In the genomic region with DNA sequence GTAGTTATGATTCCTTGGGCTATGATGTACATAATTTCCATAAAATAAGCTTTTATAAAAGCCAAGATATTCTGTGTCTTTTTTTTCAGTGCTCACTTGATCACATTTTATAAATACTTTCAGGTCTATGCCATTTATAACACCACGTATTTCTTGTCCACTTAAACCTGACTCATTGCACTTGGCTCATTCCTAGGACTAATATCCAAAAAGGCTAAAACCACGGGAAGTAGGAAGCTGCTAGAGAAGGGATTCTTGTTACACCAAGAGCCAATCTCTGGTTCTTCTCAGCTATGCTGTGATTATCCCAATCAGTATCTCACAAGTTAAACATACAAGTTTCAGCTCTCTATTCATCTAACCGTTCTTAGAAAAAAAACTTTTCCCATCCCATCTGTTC, we compare ENCODE assay signal across 18 cellular contexts.
A peak's percentile ranks its signal among the peaks of the same experiment; 100 is the strongest.
DNase-seq lines count a peak whose midpoint lies in the region; ATAC-seq, FAIRE-seq and TF ChIP-seq lines count a peak whose summit lies in the region.
"Had no signal": no experiment of that assay in that cellular context is flagged by ENCODE, and none has a peak within 500 bp of the region (broad histone marks: within the 10 kb centered on the region; RNA-seq: fewer than 3 reads in every experiment).

No MANE protein-coding gene starts in this region.

- no peak overlapping the region for H4K5ac ChIP-seq in H1 (ENCODE audit: insufficient read length, low read depth, low read length)

- no peak for TF ChIP-seq EP300 in H1 (IDR thresholded peaks at IDR 0.05; ENCODE audit: borderline replicate concordance in 1 of 2, low read depth in 2 of 2, low read length in 2 of 2)

- H2BK5ac ChIP-seq in H1 (ENCODE audit: low read depth, low read length): no peak overlapping the region

- H3K9me3 Mint-ChIP-seq in nephron progenitor cell: peaks cover 16% of the 10 kb centered on the region
- no peaks in the 10 kb centered on the region for H3K9me3 Mint-ChIP-seq in CD8-positive, alpha-beta T cell
- H3K9me3 Mint-ChIP-seq: activated CD8-positive, alpha-beta T cell treated with anti-CD3 and anti-CD28 coated beads for 36 hours; dendritic cell treated with granulocyte-macrophage colony-stimulating factor and Interleukin-4, amounts not matched to agents 40 ng/mL and 50 ng/mL, for 4 days had no signal

- TF ChIP-seq POLR2A in H1 (IDR thresholded peaks at IDR 0.05; ENCODE audit: control extremely low read depth in 1 of 2, low read depth in 2 of 2, low read length in 2 of 2): no peak

- no peak overlapping the region for H2BK20ac ChIP-seq in H1 (ENCODE audit: low read length)

- H3K23ac ChIP-seq in H1 (ENCODE audit: insufficient read length): no peak overlapping the region

- intact Hi-C loops in CD8-positive, alpha-beta T cell (cut with DNase I, micrococcal nuclease): no loop called here

- H3K27ac ChIP-seq in H1 (ENCODE audit: low read depth, low read length): no peak overlapping the region
- no peak overlapping the region for H3K27ac ChIP-seq in CD8-positive, alpha-beta T cell (ENCODE audit: low read depth, low read length)
- H3K27ac ChIP-seq: spleen had no signal

- H3K4me3 Mint-ChIP-seq in nephron progenitor cell: no peak overlapping the region
- H3K4me3 Mint-ChIP-seq in CD8-positive, alpha-beta T cell: no peak overlapping the region
- H3K4me3 Mint-ChIP-seq: activated CD8-positive, alpha-beta T cell treated with anti-CD3 and anti-CD28 coated beads for 36 hours; activated T-helper 1 cell treated with anti-CD3 and anti-CD28 coated beads, Interleukin-12 subunit alpha, Interleukin-12 subunit beta, Interleukin-2, Interleukin-4 antibody, amounts not matched to agents 30 ng/mL and 10 ng/mL and 1 ng/mL, durations not matched to agents 14 hours and 24 hours and 36 hours; dendritic cell treated with granulocyte-macrophage colony-stimulating factor and Interleukin-4, amounts not matched to agents 40 ng/mL and 50 ng/mL, for 4 days had no signal

- H3K79me2 ChIP-seq in H1 (ENCODE audit: control insufficient read depth in 1 of 2, insufficient read depth in 2 of 2, low read length in 2 of 2): no peaks in the 10 kb centered on the region

- no peaks in the 10 kb centered on the region for H4K20me1 ChIP-seq in H1 (replicated peaks in 1 of 2; ENCODE audit: control insufficient read depth in 1 of 2, insufficient read depth in 2 of 2, low read length in 2 of 2)

- no peak overlapping the region for H3K4me2 ChIP-seq in H1 (ENCODE audit: insufficient read depth in 1 of 2, low read depth in 2 of 2, low read length in 2 of 2)

- no peak for TF ChIP-seq RAD21 in H1 (IDR thresholded peaks at IDR 0.05 in 1 of 2, conservative IDR thresholded peaks at IDR 0.05 in 1 of 2; ENCODE audit: low read depth in 2 of 2, low read length in 2 of 2)

- peaks cover 0 to 5% (median 0%) of the 10 kb centered on the region in 4 experiments; a peak in 1 of 7 replicates for H3K4me1 ChIP-seq in H1 (replicated peaks in 1 of 4; ENCODE audit: control insufficient read depth in 3 of 4, insufficient read depth in 4 of 4, low read length in 3 of 4)
- H3K4me1 ChIP-seq in CD8-positive, alpha-beta T cell (ENCODE audit: insufficient read depth, low read length): no peaks in the 10 kb centered on the region
- H3K4me1 ChIP-seq: spleen had no signal

- H2BK15ac ChIP-seq in H1 (ENCODE audit: low read length): no peak overlapping the region

- TF ChIP-seq CTCF in H1 (IDR thresholded peaks at IDR 0.05; ENCODE audit: control extremely low read depth in 1 of 3, insufficient read depth in 1 of 3, low read depth in 1 of 3, low read length in 3 of 3) (no peak), nephron progenitor cell (IDR thresholded peaks at IDR 0.05) (no peak)
- no peak for TF ChIP-seq CTCF in CD8-positive, alpha-beta T cell (IDR thresholded peaks at IDR 0.05)

- H4K8ac ChIP-seq in H1 (ENCODE audit: extremely low read depth, insufficient read depth, low read length): no peak overlapping the region

- no peaks in the 10 kb centered on the region for H3K36me3 ChIP-seq in H1 (ENCODE audit: control insufficient read depth in 2 of 4, insufficient read depth in 4 of 4, low read length in 3 of 4)
- no peaks in the 10 kb centered on the region for H3K36me3 ChIP-seq in CD8-positive, alpha-beta T cell (ENCODE audit: insufficient read depth, low read length)
- H3K36me3 ChIP-seq: spleen had no signal

- H3K4me1 Mint-ChIP-seq in nephron progenitor cell: peaks cover 55% of the 10 kb centered on the region
- no peaks in the 10 kb centered on the region for H3K4me1 Mint-ChIP-seq in CD8-positive, alpha-beta T cell (ENCODE audit: low read depth)

- ATAC-seq in GM18519 (IDR thresholded peaks at IDR 0.05; ENCODE audit: low FRiP score, unreplicated experiment): no peak
- no peak for ATAC-seq in CD8-positive, alpha-beta T cell
- ATAC-seq in HG03354 (IDR thresholded peaks at IDR 0.05; ENCODE audit: poor library complexity, severe bottlenecking, unreplicated experiment): no peak
- ATAC-seq: activated CD8-positive, alpha-beta T cell treated with anti-CD3 and anti-CD28 coated beads for 36 hours had no signal

- H3K27ac Mint-ChIP-seq in nephron progenitor cell: peak overlapping the region; percentile 64
- no peak overlapping the region for H3K27ac Mint-ChIP-seq in CD8-positive, alpha-beta T cell
- H3K27ac Mint-ChIP-seq: activated CD8-positive, alpha-beta T cell treated with anti-CD3 and anti-CD28 coated beads for 36 hours; activated T-helper 1 cell treated with anti-CD3 and anti-CD28 coated beads, Interleukin-12 subunit alpha, Interleukin-12 subunit beta, Interleukin-2, Interleukin-4 antibody, amounts not matched to agents 30 ng/mL and 10 ng/mL and 1 ng/mL, durations not matched to agents 14 hours and 24 hours and 36 hours; dendritic cell treated with granulocyte-macrophage colony-stimulating factor and Interleukin-4, amounts not matched to agents 40 ng/mL and 50 ng/mL, for 4 days had no signal

- no peak overlapping the region for H3K56ac ChIP-seq in H1 (replicated peaks; ENCODE audit: insufficient read length, low read depth, low read length)

- no peaks in the 10 kb centered on the region for H3K9me3 ChIP-seq in H1 (ENCODE audit: insufficient read depth in 2 of 2, low read depth in 1 of 2, low read length in 1 of 2)
- H3K9me3 ChIP-seq in CD8-positive, alpha-beta T cell (ENCODE audit: low read length): peaks cover 2% of the 10 kb centered on the region
- H3K9me3 ChIP-seq: spleen had no signal

- no peak overlapping the region for H3K18ac ChIP-seq in H1 (ENCODE audit: extremely low read depth, low read length)

- DNase-seq in AG20443 (ENCODE audit: low spot score): peak; percentile 18
- DNase-seq in NCI-H82 (lab: John Stamatoyannopoulos, UW): peak; percentile 4
- no peak for DNase-seq in H1 (ENCODE audit: low read depth in 1 of 2, low spot score in 2 of 2)
- no peak for DNase-seq in nephron progenitor cell
- DNase-seq in activated CD4-positive, CD25-positive, alpha-beta regulatory T cell (lab: John Stamatoyannopoulos, UW): no peak
- DNase-seq in CD8-positive, alpha-beta T cell: no peak
- DNase-seq: activated CD8-positive, alpha-beta T cell treated with anti-CD3 and anti-CD28 coated beads for 36 hours; AML-193; erythroblast; hypothalamus; NCI-H187 treated with DMSO at 0.1 percent for 48 hours; posterior cingulate gyrus; spleen; stimulated activated naive CD4-positive, alpha-beta T cell had no signal

- WGBS in H1 (ENCODE audit: extremely low coverage in 1 of 2, insufficient coverage in 1 of 2, insufficient read length in 1 of 2, insufficient replicate concordance in 2 of 2, low coverage in 1 of 2, low lambda C conversion rate in 2 of 2, missing lambda C conversion rate in 1 of 2), 2 experiments: 87% methylated on average over 3 of the region's 3 CpGs; no CpG with 5 or more reads in 1 of the 2 experiments

- H3K27me3 ChIP-seq in H1 (replicated peaks in 1 of 4; ENCODE audit: control insufficient read depth in 3 of 4, extremely low read depth in 1 of 4, insufficient read depth in 3 of 4, low read length in 3 of 4): no peaks in the 10 kb centered on the region
- H3K27me3 ChIP-seq in CD8-positive, alpha-beta T cell (ENCODE audit: insufficient read depth, low read length): peaks cover 4% of the 10 kb centered on the region
- H3K27me3 ChIP-seq: spleen had no signal

- POLR2A ChIA-PET in H1 (lab: Charles Lee; ENCODE audit: partially characterized antibody): no interaction called here
- POLR2A ChIA-PET in CD8-positive, alpha-beta T cell (lab: Charles Lee): no interaction called here

- no peaks in the 10 kb centered on the region for H3K79me1 ChIP-seq in H1 (ENCODE audit: low read depth, low read length)

- H2AK5ac ChIP-seq in H1 (ENCODE audit: low read depth, low read length): no peak overlapping the region

- H3K9ac ChIP-seq in H1 (replicated peaks in 1 of 4; ENCODE audit: extremely low read depth in 1 of 4, low read depth in 3 of 4, low read length in 3 of 4): no peak overlapping the region

- H3K27me3 Mint-ChIP-seq in nephron progenitor cell (ENCODE audit: low read depth, poor library complexity): no peaks in the 10 kb centered on the region
- H3K27me3 Mint-ChIP-seq in CD8-positive, alpha-beta T cell (ENCODE audit: low read depth): no peaks in the 10 kb centered on the region
- H3K27me3 Mint-ChIP-seq: activated CD8-positive, alpha-beta T cell treated with anti-CD3 and anti-CD28 coated beads for 36 hours had no signal

- no peak overlapping the region for H2AFZ ChIP-seq in H1 (ENCODE audit: low read length)

- no peak overlapping the region for H4K91ac ChIP-seq in H1 (replicated peaks; ENCODE audit: insufficient read length, low read length)

- H3K14ac ChIP-seq in H1 (ENCODE audit: insufficient read length): no peak overlapping the region

- H3K4ac ChIP-seq in H1 (replicated peaks; ENCODE audit: insufficient read length, low read depth, low read length): no peak overlapping the region

- H3K4me3 ChIP-seq in H1 (ENCODE audit: extremely low read depth in 1 of 4, insufficient read depth in 2 of 4, low read depth in 3 of 4, low read length in 4 of 4): no peak overlapping the region
- H3K4me3 ChIP-seq in CD8-positive, alpha-beta T cell (ENCODE audit: low read depth, low read length): no peak overlapping the region
- H3K4me3 ChIP-seq: spleen had no signal

- FAIRE-seq in H1 (lab: Jason Lieb, UNC): no peak

- CTCF ChIA-PET in H1 (lab: Charles Lee; ENCODE audit: partially characterized antibody): interaction anchor here (0.6 to 1.0 kb wide), 3 partner anchors 82 to 261 kb away, joined by 3 read pairs; no protein-coding TSS in a partner anchor
- CTCF ChIA-PET in CD8-positive, alpha-beta T cell (lab: Charles Lee): no interaction called here

- no peaks in the 10 kb centered on the region for H3K36me3 Mint-ChIP-seq in nephron progenitor cell (ENCODE audit: low read depth)
- no peaks in the 10 kb centered on the region for H3K36me3 Mint-ChIP-seq in CD8-positive, alpha-beta T cell

- H2BK12ac ChIP-seq in H1 (ENCODE audit: low read depth, low read length): no peak overlapping the region; the same call in 1 of the 2 replicates

- no peaks in the 10 kb centered on the region for H3K23me2 ChIP-seq in H1 (ENCODE audit: low read depth, low read length)

- H2BK120ac ChIP-seq in H1 (replicated peaks; ENCODE audit: low read depth, low read length): peak overlapping the region; percentile 84

TF ChIP-seq in H1, 55 proteins besides CTCF, POLR2A, EP300 and RAD21 (continues in another document):
- TF ChIP-seq SP1 (IDR thresholded peaks at IDR 0.05; ENCODE audit: low read depth, low read length) (no peak), CBX5 (IDR thresholded peaks at IDR 0.05; ENCODE audit: low read depth, low read length) (no peak), JUND (IDR thresholded peaks at IDR 0.05; ENCODE audit: low read length) (no peak), KDM4A (IDR thresholded peaks at IDR 0.05; ENCODE audit: low read depth, low read length, severe bottlenecking) (no peak)

Comparison
In these comparisons a context has a peak if more than half of its experiments do, and no peak if none do; other contexts are left out.
1. DNase-seq: peak in AG20443 (single experiment) and NCI-H82 (single experiment); none in H1 (0 of 2), nephron progenitor cell (single experiment), activated CD4-positive, CD25-positive, alpha-beta regulatory T cell (0 of 4) and CD8-positive, alpha-beta T cell (0 of 7).